ENCODE assay signal across 15 cellular contexts in genomic region chr5:117568622-117569021, GRCh38.
"Had no signal": no experiment of that assay in that cellular context is flagged by ENCODE, and none has a peak within 500 bp of the region (broad histone marks: within the 10 kb centered on the region; RNA-seq: fewer than 3 reads in every experiment).

No MANE protein-coding gene starts in this region.

- H3K36me3 ChIP-seq: esophagus squamous epithelium, left lung had no signal

- H3K27me3 ChIP-seq: esophagus squamous epithelium, left lung, testis had no signal

- H3K27ac ChIP-seq: coronary artery, esophagus squamous epithelium, left lung, testis had no signal

- H3K4me3 ChIP-seq: coronary artery, esophagus squamous epithelium, left lung, lung, testis had no signal

- DNase-seq: activated naive CD4-positive, alpha-beta T cell; activated T-cell treated with anti-CD3 and anti-CD28 coated beads, Interleukin-2, amount 50 U/mL, for 24 hours; amniotic stem cell; cerebellar nuclear complex; esophagus squamous epithelium; kidney glomerular epithelial cell; left lung; naive thymus-derived CD4-positive, alpha-beta T cell; stimulated activated CD4-positive, alpha-beta T cell treated with anti-CD3 and anti-CD28 coated beads, Interleukin-2, amount 100 ng/mL, for 48 hours; stimulated activated naive CD4-positive, alpha-beta T cell; T-helper 1 cell; T-helper 9 cell; testis had no signal

- ATAC-seq: left lung; naive thymus-derived CD4-positive, alpha-beta T cell had no signal

- H3K4me1 ChIP-seq: esophagus squamous epithelium, left lung, testis had no signal

- H3K9me3 ChIP-seq: esophagus squamous epithelium, left lung, testis had no signal
